ENCODE assay signal across 9 cellular contexts in genomic region chr11:62850911-62851806, GRCh38. TPM values are rescaled to one million over a fixed set of nuclear protein-coding genes. Genes with fewer than 3 reads are reported as not detected.
DNase-seq lines count a peak whose midpoint lies in the region; ATAC-seq lines count a peak whose summit lies in the region.
"Had no signal": no experiment of that assay in that cellular context is flagged by ENCODE, and none has a peak within 500 bp of the region (broad histone marks: within the 10 kb centered on the region; RNA-seq: fewer than 3 reads in every experiment).

No MANE protein-coding gene starts in this region.

- peaks cover 64% of the 10 kb centered on the region for H3K36me3 Mint-ChIP-seq in activated T-helper 17 cell treated with anti-CD3 and anti-CD28 coated beads, Interleukin-2, amount 50 U/mL, for 72 hours (ENCODE audit: low read depth)

- DNase-seq in activated CD8-positive, alpha-beta memory T cell treated with anti-CD3 and anti-CD28 coated beads for 24 hours: peak; percentile 81
- no peak for DNase-seq in activated CD8-positive, alpha-beta memory T cell treated with anti-CD3 and anti-CD28 coated beads, Interleukin-2, amount 50 U/mL, for 4 hours
- peak; percentile 54 for DNase-seq in MV-4-11 (lab: John Stamatoyannopoulos, UW)
- DNase-seq in stimulated activated CD4-positive, alpha-beta T cell treated with anti-CD3 and anti-CD28 coated beads, Interleukin-4, amount 100 ng/mL, for 24 hours: peak; percentile 38
- no peak for DNase-seq in sciatic nerve (ENCODE audit: low spot score)

- H3K27ac Mint-ChIP-seq in activated T-helper 17 cell treated with anti-CD3 and anti-CD28 coated beads, Interleukin-2, amount 50 U/mL, for 72 hours: peak overlapping the region; percentile 71

- ATAC-seq in activated T-helper 17 cell treated with anti-CD3 and anti-CD28 coated beads, Interleukin-2, amount 50 U/mL, for 72 hours (replicated peaks): no peak
- ATAC-seq in GM21515 (IDR thresholded peaks at IDR 0.05; ENCODE audit: unreplicated experiment) (no peak), sciatic nerve (no peak), HG03354 (IDR thresholded peaks at IDR 0.05; ENCODE audit: poor library complexity, severe bottlenecking, unreplicated experiment) (no peak)

- H3K4me1 Mint-ChIP-seq in activated T-helper 17 cell treated with anti-CD3 and anti-CD28 coated beads, Interleukin-2, amount 50 U/mL, for 72 hours: peaks cover 22% of the 10 kb centered on the region

- intact Hi-C loops in sciatic nerve (cut with DNase I): no loop called here

- no peaks in the 10 kb centered on the region for H3K9me3 Mint-ChIP-seq in activated T-helper 17 cell treated with anti-CD3 and anti-CD28 coated beads, Interleukin-2, amount 50 U/mL, for 72 hours

- no peaks in the 10 kb centered on the region for H3K27me3 Mint-ChIP-seq in activated T-helper 17 cell treated with anti-CD3 and anti-CD28 coated beads, Interleukin-2, amount 50 U/mL, for 72 hours

- H3K4me3 Mint-ChIP-seq in activated T-helper 17 cell treated with anti-CD3 and anti-CD28 coated beads, Interleukin-2, amount 50 U/mL, for 72 hours: peak overlapping the region; percentile 98

RNA-seq across cellular contexts. Expression of gene WDR74, which starts 11.8 kb away (rescaled TPM):
- total RNA-seq in activated T-helper 17 cell treated with anti-CD3 and anti-CD28 coated beads, Interleukin-2, amount 50 U/mL, for 72 hours: 100 to 1,000 TPM in 1 of 2 donors, 10 to 100 TPM in 1; 70.3 to 104 TPM
- total RNA-seq in sciatic nerve: 34.5 TPM

RNA-seq across cellular contexts. Expression of gene TEX54, which starts 18.5 kb away (rescaled TPM):
- total RNA-seq in activated T-helper 17 cell treated with anti-CD3 and anti-CD28 coated beads, Interleukin-2, amount 50 U/mL, for 72 hours: under 1 TPM; 0.82 TPM
- total RNA-seq in sciatic nerve: not detected
- total RNA-seq: fibroblast of lung had no signal

RNA-seq across cellular contexts. Expression of gene STX5, which starts 19.3 kb away (rescaled TPM):
- 10 to 100 TPM; 23.4 to 32.0 TPM for total RNA-seq in activated T-helper 17 cell treated with anti-CD3 and anti-CD28 coated beads, Interleukin-2, amount 50 U/mL, for 72 hours
- total RNA-seq in sciatic nerve: 51.6 TPM

RNA-seq across cellular contexts. Expression of gene SLC3A2, which starts 29.5 kb away (rescaled TPM):
- 100 to 1,000 TPM; 176 to 287 TPM for total RNA-seq in activated T-helper 17 cell treated with anti-CD3 and anti-CD28 coated beads, Interleukin-2, amount 50 U/mL, for 72 hours
- total RNA-seq in sciatic nerve: 102 TPM

RNA-seq across cellular contexts. Expression of gene NXF1, which starts 45.9 kb away (rescaled TPM):
- total RNA-seq in activated T-helper 17 cell treated with anti-CD3 and anti-CD28 coated beads, Interleukin-2, amount 50 U/mL, for 72 hours: 100 to 1,000 TPM in 1 of 2 donors, 10 to 100 TPM in 1; 85.8 to 115 TPM
- total RNA-seq in sciatic nerve: 81.8 TPM

Comparison
In these comparisons a context has a peak if more than half of its experiments do, and no peak if none do; other contexts are left out.
1. DNase-seq: peak in activated CD8-positive, alpha-beta memory T cell treated with anti-CD3 and anti-CD28 coated beads for 24 hours (single experiment), MV-4-11 (single experiment) and stimulated activated CD4-positive, alpha-beta T cell treated with anti-CD3 and anti-CD28 coated beads, Interleukin-4, amount 100 ng/mL, for 24 hours (single experiment); none in activated CD8-positive, alpha-beta memory T cell treated with anti-CD3 and anti-CD28 coated beads, Interleukin-2, amount 50 U/mL, for 4 hours (single experiment) and sciatic nerve (single experiment).